In the genomic region with DNA sequence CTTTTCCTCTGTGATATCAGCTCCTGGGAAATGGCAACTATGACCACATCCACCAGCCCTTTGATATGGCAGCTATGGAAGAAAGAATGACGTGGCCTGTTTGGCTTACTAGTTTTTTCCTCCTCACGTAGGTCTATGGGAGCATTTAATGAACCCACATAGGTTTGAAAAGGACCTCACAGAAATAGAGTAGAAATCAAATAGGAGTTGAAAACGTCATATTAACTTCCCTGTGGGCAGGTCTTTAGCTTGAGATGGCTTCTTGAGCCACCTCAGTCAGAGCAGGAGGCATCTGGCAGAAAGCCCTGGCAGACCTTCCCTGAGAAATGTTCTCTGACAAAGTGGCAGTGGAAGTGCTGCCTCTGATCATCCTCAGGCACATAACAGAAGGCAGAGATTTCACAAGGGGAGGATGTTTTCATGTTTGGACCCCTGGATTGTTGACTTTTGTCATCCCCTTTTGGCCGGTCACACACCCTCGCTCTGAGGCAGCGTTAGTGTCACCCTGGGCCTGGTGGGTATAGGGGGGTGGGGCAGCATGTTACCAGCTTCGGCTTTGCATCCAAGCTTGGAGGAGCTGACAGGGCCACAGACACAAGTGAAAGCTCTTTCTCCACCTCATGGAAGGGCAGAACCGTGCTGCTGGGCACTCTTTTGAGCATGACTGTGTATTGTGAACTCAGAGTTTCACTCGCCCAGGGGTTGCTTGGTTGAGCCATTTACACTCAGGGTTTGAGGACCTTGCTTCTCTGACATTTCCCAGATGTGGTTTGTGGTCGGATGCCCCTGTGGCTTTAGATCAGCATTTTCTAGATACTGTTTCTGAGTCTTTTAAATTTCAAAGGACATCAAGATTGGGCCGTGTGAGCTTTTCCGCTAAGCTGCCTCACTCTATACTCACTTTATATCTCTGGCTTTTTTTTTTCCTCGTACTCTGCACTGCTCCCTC, we compare ENCODE assay signal across 10 cellular contexts.
DNase-seq lines count a peak whose midpoint lies in the region; ATAC-seq and TF ChIP-seq lines count a peak whose summit lies in the region.
"Had no signal": no experiment of that assay in that cellular context is flagged by ENCODE, and none has a peak within 500 bp of the region (broad histone marks: within the 10 kb centered on the region; RNA-seq: fewer than 3 reads in every experiment).

No MANE protein-coding gene starts in this region.

- H3K36me3 Mint-ChIP-seq in natural killer cell (no peaks in the 10 kb centered on the region), CD14-positive monocyte (no peaks in the 10 kb centered on the region)

- ATAC-seq in DND-41 (ENCODE audit: insufficient read depth, low read depth), result peak; percentile 93
- peak; percentile 50 to 67 (median 53) for ATAC-seq in natural killer cell

- H3K9me3 ChIP-seq in DND-41 (ENCODE audit: insufficient read depth, low read length, severe bottlenecking) (no peaks in the 10 kb centered on the region), esophagus squamous epithelium (no peaks in the 10 kb centered on the region)
- H3K9me3 ChIP-seq: vagina had no signal

- H3K4me3 ChIP-seq in DND-41 (ENCODE audit: low read depth in 1 of 2, low read length in 2 of 2) (no peak overlapping the region), lower leg skin (ENCODE audit: low read depth, poor library complexity, severe bottlenecking) (no peak overlapping the region), esophagus squamous epithelium (no peak overlapping the region)
- H3K4me3 ChIP-seq in Jurkat, Clone E6-1 (ENCODE audit: low read length), result no peak overlapping the region
- H3K4me3 ChIP-seq: vagina had no signal

- intact Hi-C loops in natural killer cell (cut with micrococcal nuclease), result no loop called here
- intact Hi-C loops in lower leg skin (cut with DNase I; ENCODE audit: low total_unique reads), result no loop called here
- intact Hi-C loops in CD14-positive monocyte (cut with micrococcal nuclease), result no loop called here
- intact Hi-C loops in esophagus squamous epithelium (cut with DNase I), result no loop called here

- H3K4me1 Mint-ChIP-seq in natural killer cell (peaks cover 27 to 35% of the 10 kb centered on the region in 2 donors), CD14-positive monocyte (peaks cover 4% of the 10 kb centered on the region)

- H3K4me3 Mint-ChIP-seq in natural killer cell (peak overlapping the region; percentile 75), CD14-positive monocyte (no peak overlapping the region)

- 55 to 65% methylated on average over 13 of the region's 13 CpGs for WGBS in lower leg skin, 2 donors
- WGBS in esophagus squamous epithelium, 2 donors, result 35% methylated on average over 9 to 11 of the region's 13 CpGs

- H3K4me1 ChIP-seq in DND-41 (ENCODE audit: insufficient read depth, low read length) (peaks cover 22% of the 10 kb centered on the region), esophagus squamous epithelium (no peaks in the 10 kb centered on the region)
- H3K4me1 ChIP-seq: parathyroid adenoma, vagina had no signal

- DNase-seq in DND-41 (peak; percentile 78), natural killer cell (peak; percentile 15), lower leg skin (ENCODE audit: low spot score in 2 of 2) (no peak), CD14-positive monocyte (ENCODE audit: low spot score) (no peak), NCI-H345 (lab: John Stamatoyannopoulos, UW) (no peak), esophagus squamous epithelium (lab: John Stamatoyannopoulos, UW) (no peak)
- DNase-seq in Jurkat, Clone E6-1 (ENCODE audit: low read depth, low spot score), result peak; percentile 87
- peak; percentile 13 for DNase-seq in activated CD8-positive, alpha-beta memory T cell treated with anti-CD3 and anti-CD28 coated beads, Interleukin-2, amount 50 U/mL, for 24 hours (ENCODE audit: extremely low read depth)

- H3K27me3 Mint-ChIP-seq in natural killer cell (ENCODE audit: low read depth in 2 of 2) (peaks cover 2 to 7% of the 10 kb centered on the region in 2 donors), CD14-positive monocyte (ENCODE audit: low read depth in 3 of 3) (peaks cover 16 to 34% (median 20%) of the 10 kb centered on the region in 3 donors)

- H3K4me2 ChIP-seq in DND-41 (ENCODE audit: insufficient read depth, low read length), result peak overlapping the region; percentile 43; the same call in 1 of the 2 replicates

- TF ChIP-seq CTCF in DND-41 (IDR thresholded peaks at IDR 0.05; ENCODE audit: borderline replicate concordance, extremely low read depth, low read length, poor library complexity, severe bottlenecking), result no peak
- no peak for TF ChIP-seq CTCF in natural killer cell (IDR thresholded peaks at IDR 0.05)
- TF ChIP-seq CTCF in lower leg skin (IDR thresholded peaks at IDR 0.05), result no peak
- no peak for TF ChIP-seq CTCF in CD14-positive monocyte (IDR thresholded peaks at IDR 0.05)
- no peak for TF ChIP-seq CTCF in esophagus squamous epithelium (IDR thresholded peaks at IDR 0.05)

- H3K27ac Mint-ChIP-seq in natural killer cell (peak overlapping the region; percentile 62 to 67), CD14-positive monocyte (no peak overlapping the region)

- H3K79me2 ChIP-seq in DND-41 (ENCODE audit: insufficient read depth, low read length), result no peaks in the 10 kb centered on the region
- H3K79me2 ChIP-seq: parathyroid adenoma had no signal

- H3K9me3 Mint-ChIP-seq in natural killer cell (no peaks in the 10 kb centered on the region), CD14-positive monocyte (peaks cover 0 to 2% (median 0%) of the 10 kb centered on the region in 7 donors)

- peaks cover 18% of the 10 kb centered on the region for H3K27me3 ChIP-seq in DND-41 (ENCODE audit: insufficient read depth, low read length, poor library complexity)
- no peaks in the 10 kb centered on the region for H3K27me3 ChIP-seq in esophagus squamous epithelium
- H3K27me3 ChIP-seq: vagina had no signal

- H3K9ac ChIP-seq in DND-41 (ENCODE audit: low read depth, low read length), result no peak overlapping the region
- H3K9ac ChIP-seq: parathyroid adenoma had no signal

- TF ChIP-seq POLR2A in lower leg skin (IDR thresholded peaks at IDR 0.05), result no peak
- TF ChIP-seq POLR2A in esophagus squamous epithelium (IDR thresholded peaks at IDR 0.05), result no peak

- H3K36me3 ChIP-seq in DND-41 (ENCODE audit: insufficient read depth, low read length), result no peaks in the 10 kb centered on the region
- H3K36me3 ChIP-seq in esophagus squamous epithelium, result no peaks in the 10 kb centered on the region
- H3K36me3 ChIP-seq: vagina had no signal

- H3K27ac ChIP-seq in DND-41 (ENCODE audit: low read length), result no peak overlapping the region
- no peak overlapping the region for H3K27ac ChIP-seq in esophagus squamous epithelium
- H3K27ac ChIP-seq: parathyroid adenoma, vagina had no signal

- no peaks in the 10 kb centered on the region for H4K20me1 ChIP-seq in DND-41 (ENCODE audit: insufficient read depth, low read length)

- H2AFZ ChIP-seq in DND-41 (ENCODE audit: low read depth, low read length), result no peak overlapping the region
- H2AFZ ChIP-seq: parathyroid adenoma had no signal

Comparison
In these comparisons a context has a peak if more than half of its experiments do, and no peak if none do; other contexts are left out.
1. DNase-seq: peak in DND-41 (single experiment), Jurkat, Clone E6-1 (single experiment), activated CD8-positive, alpha-beta memory T cell treated with anti-CD3 and anti-CD28 coated beads, Interleukin-2, amount 50 U/mL, for 24 hours (single experiment) and natural killer cell (single experiment); none in lower leg skin (0 of 2), CD14-positive monocyte (single experiment), NCI-H345 (single experiment) and esophagus squamous epithelium (single experiment).
2. H3K27ac Mint-ChIP-seq: peak in natural killer cell (2 of 2); none in CD14-positive monocyte (0 of 7).